In the genomic region with DNA sequence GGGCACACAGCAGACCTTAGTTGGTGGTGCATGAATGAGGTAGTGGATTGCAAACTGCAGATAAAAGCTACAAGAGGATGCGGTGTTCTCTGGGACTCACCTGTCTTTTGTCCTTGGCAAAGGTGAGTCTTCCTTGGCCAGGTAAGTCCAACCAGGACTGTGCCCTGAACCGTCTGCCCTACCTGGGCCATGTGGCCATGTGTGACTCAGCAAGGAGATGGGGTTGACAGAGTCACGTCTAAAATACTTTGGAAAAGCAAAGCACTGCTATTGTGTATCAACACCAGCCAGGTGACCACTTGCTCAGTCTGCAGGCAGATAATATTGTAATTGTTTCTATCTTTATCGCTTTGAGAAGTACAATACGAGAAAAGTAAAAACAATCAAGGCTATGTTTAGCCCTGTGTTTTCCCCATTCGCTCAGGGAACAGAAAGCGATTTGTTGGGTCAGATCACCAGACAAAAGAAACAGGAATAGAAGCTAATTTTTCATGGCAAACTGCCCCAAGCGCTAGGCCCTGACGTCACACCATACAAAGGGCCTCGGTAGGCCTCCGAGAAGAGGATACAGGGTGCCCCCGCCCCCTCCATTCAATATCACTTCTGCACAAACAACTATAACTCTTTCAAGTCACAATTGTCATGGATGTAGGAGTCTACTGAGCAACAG, we compare ENCODE assay signal across 10 cellular contexts. TPM values are rescaled to one million over a fixed set of nuclear protein-coding genes. Genes with fewer than 3 reads are reported as not detected.
DNase-seq lines count a peak whose midpoint lies in the region; ATAC-seq, FAIRE-seq and TF ChIP-seq lines count a peak whose summit lies in the region.
"Had no signal": no experiment of that assay in that cellular context is flagged by ENCODE, and none has a peak within 500 bp of the region (broad histone marks: within the 10 kb centered on the region; RNA-seq: fewer than 3 reads in every experiment).

No MANE protein-coding gene starts in this region.

- TF ChIP-seq POLR2A in GM12892 (IDR thresholded peaks at IDR 0.05; ENCODE audit: low read depth, low read length) (no peak), spleen (IDR thresholded peaks at IDR 0.05) (no peak)

- DNase-seq in GM12892 (ENCODE audit: insufficient read length): no peak
- peak; percentile 73 for DNase-seq in kidney
- DNase-seq in spleen: no peak
- DNase-seq in GM13976 (ENCODE audit: low spot score): no peak
- DNase-seq in NCI-H128 (lab: John Stamatoyannopoulos, UW; ENCODE audit: unreplicated experiment): no peak
- no peak for DNase-seq in DMS153 treated with DMSO at 0.1 percent for 48 hours (lab: John Stamatoyannopoulos, UW; ENCODE audit: unreplicated experiment)
- DNase-seq: islet precursor cell, NCI-H510A treated with DMSO at 0.1 percent for 48 hours had no signal

- no peak for ATAC-seq in HG02623 (IDR thresholded peaks at IDR 0.05; ENCODE audit: unreplicated experiment)

- intact Hi-C loops in kidney (cut with DNase I): no loop called here
- intact Hi-C loops in spleen (cut with DNase I; ENCODE audit: low total_unique reads): no loop called here

- 71 to 83% (median 74%) methylated on average over 12 of the region's 12 CpGs for WGBS in spleen, 5 donors

- FAIRE-seq in GM12892 (lab: Jason Lieb, UNC) (peak; percentile 64), kidney (lab: Jason Lieb, UNC) (no peak)

- no peak for TF ChIP-seq CTCF in kidney (IDR thresholded peaks at IDR 0.05; ENCODE audit: borderline replicate concordance, extremely low read depth, insufficient read depth)
- no peak for TF ChIP-seq CTCF in spleen (IDR thresholded peaks at IDR 0.05 in 8 of 11, conservative IDR thresholded peaks at IDR 0.05 in 3 of 11)
- no peak for TF ChIP-seq CTCF in GM13976 (IDR thresholded peaks at IDR 0.05; ENCODE audit: borderline replicate concordance, control extremely low read depth, extremely low read depth, insufficient read depth, missing control alignments)

- peak overlapping the region in 1 of 2 donors; percentile 42 for H3K9ac ChIP-seq in kidney (ENCODE audit: low read length in 2 of 2)

- H3K4me1 ChIP-seq in kidney (ENCODE audit: control insufficient read depth in 1 of 2, insufficient read depth in 1 of 2, low read depth in 1 of 2, low read length in 2 of 2) (peaks cover 29 to 49% of the 10 kb centered on the region in 2 donors), spleen (peaks cover 60 to 100% (median 93%) of the 10 kb centered on the region in 6 donors)

- no peak overlapping the region for H3K4me3 ChIP-seq in kidney (ENCODE audit: low read length in 2 of 2)
- H3K4me3 ChIP-seq in spleen: no peak overlapping the region

- no peaks in the 10 kb centered on the region for H3K9me3 ChIP-seq in kidney (ENCODE audit: control insufficient read depth in 1 of 2, low read length in 2 of 2)
- H3K9me3 ChIP-seq in spleen: no peaks in the 10 kb centered on the region

- H3K36me3 ChIP-seq in kidney (ENCODE audit: control insufficient read depth in 1 of 2, insufficient read depth in 2 of 2, low read length in 2 of 2) (peaks cover 5 to 7% of the 10 kb centered on the region in 2 donors), spleen (peaks cover 1 to 58% (median 15%) of the 10 kb centered on the region in 6 donors)

- no peaks in the 10 kb centered on the region for H3K27me3 ChIP-seq in spleen (replicated peaks in 1 of 7)

- H3K27ac ChIP-seq in angular gyrus (ENCODE audit: low read depth, low read length) (peak overlapping the region; percentile 98), kidney (ENCODE audit: low read depth in 2 of 2, low read length in 2 of 2) (peak overlapping the region; percentile 73 to 81), spleen (peak overlapping the region in 7 of 8 donors; percentile 75 to 89 (median 82))

- in situ Hi-C loops in GM13976 (cut with MboI; ENCODE audit: low sequenced_read_pairs, unreplicated experiment): no loop called here

RNA-seq across cellular contexts. Expression of gene FAM53B, which starts 57.3 kb away (rescaled TPM):
- 6.0 TPM for polyA plus RNA-seq in GM12892 (2012; ENCODE audit: missing spikeins)
- 30.0 TPM for total RNA-seq in kidney
- 11.8 TPM for polyA plus RNA-seq in kidney (ENCODE audit: insufficient read depth, low read depth, low replicate concordance)
- total RNA-seq in spleen: 10 to 100 TPM; 43.8 to 94.0 (median 68.9) TPM
- polyA plus RNA-seq in spleen: 10 to 100 TPM; 13.3 to 35.2 (median 20.0) TPM
